Comparison of ENCODE assay signal across 22 cellular contexts in genomic region chr5:56447232-56447631, GRCh38.
DNase-seq lines count a peak whose midpoint lies in the region; ATAC-seq and TF ChIP-seq lines count a peak whose summit lies in the region.
"Had no signal": no experiment of that assay in that cellular context is flagged by ENCODE, and none has a peak within 500 bp of the region (broad histone marks: within the 10 kb centered on the region; RNA-seq: fewer than 3 reads in every experiment).

No MANE protein-coding gene starts in this region.

- peaks cover 32% of the 10 kb centered on the region for H3K4me1 Mint-ChIP-seq in memory B cell
- H3K4me1 Mint-ChIP-seq in activated CD4-positive, alpha-beta T cell treated with anti-CD3 and anti-CD28 coated beads for 36 hours, result no peaks in the 10 kb centered on the region

- TF ChIP-seq CTCF in right atrium auricular region (IDR thresholded peaks at IDR 0.05) (no peak), fibroblast of villous mesenchyme (IDR thresholded peaks at IDR 0.05; ENCODE audit: insufficient read depth, low read depth, low read length) (peak; percentile 6)

- no peaks in the 10 kb centered on the region for H3K27me3 Mint-ChIP-seq in memory B cell
- H3K27me3 Mint-ChIP-seq in activated CD4-positive, alpha-beta T cell treated with anti-CD3 and anti-CD28 coated beads for 36 hours, result no peaks in the 10 kb centered on the region

- H3K36me3 ChIP-seq in right atrium auricular region, result no peaks in the 10 kb centered on the region
- H3K36me3 ChIP-seq: BLaER1, cardiac muscle cell, neutrophil, uterus had no signal

- POLR2A ChIA-PET in activated CD4-positive, alpha-beta T cell treated with anti-CD3 and anti-CD28 coated beads for 36 hours (lab: Charles Lee), result no interaction called here

- H3K4me3 Mint-ChIP-seq in memory B cell, result no peak overlapping the region
- no peak overlapping the region for H3K4me3 Mint-ChIP-seq in activated CD4-positive, alpha-beta T cell treated with anti-CD3 and anti-CD28 coated beads for 36 hours
- H3K4me3 Mint-ChIP-seq: T-helper 1 cell treated with Interleukin-12 subunit alpha and Interleukin-12 subunit beta and Interleukin-4 antibody, amounts not matched to agents 30 μg/mL and 1 μg/mL, for 36 hours had no signal

- peak; percentile 28 for DNase-seq in left cardiac atrium
- no peak for DNase-seq in right atrium auricular region (ENCODE audit: low spot score)
- DNase-seq in fibroblast of villous mesenchyme (ENCODE audit: low read depth), result peak; percentile 89
- DNase-seq in memory B cell (ENCODE audit: low spot score in 2 of 2), result no peak
- DNase-seq in NCI-H1930 (lab: John Stamatoyannopoulos, UW), result no peak
- DNase-seq in activated CD4-positive, alpha-beta T cell treated with anti-CD3 and anti-CD28 coated beads for 36 hours, result no peak
- DNase-seq in activated T-cell treated with anti-CD3 and anti-CD28 coated beads for 4 hours, result no peak
- DNase-seq: activated CD4-positive, alpha-beta T cell treated with anti-CD3 and anti-CD28 coated beads, Interleukin-2, amount 50 U/mL, for 4 hours; activated gamma-delta T cell treated with Interleukin-2 at 50 U/mL for 16 hours; amygdala; dorsolateral prefrontal cortex; GDM1; KG1; MV-4-11; NCI-H1694; NCI-H748 treated with DMSO at 0.1 percent for 48 hours; uterus had no signal

- intact Hi-C loops in left cardiac atrium (cut with DNase I), result no loop called here
- intact Hi-C loops in activated CD4-positive, alpha-beta T cell treated with anti-CD3 and anti-CD28 coated beads for 36 hours (cut with DNase I, micrococcal nuclease), result no loop called here

- H3K27ac Mint-ChIP-seq in memory B cell, result peak overlapping the region; percentile 2
- H3K27ac Mint-ChIP-seq in activated CD4-positive, alpha-beta T cell treated with anti-CD3 and anti-CD28 coated beads for 36 hours, result no peak overlapping the region
- H3K27ac Mint-ChIP-seq: T-helper 1 cell treated with Interleukin-12 subunit alpha and Interleukin-12 subunit beta and Interleukin-4 antibody, amounts not matched to agents 30 μg/mL and 1 μg/mL, for 36 hours had no signal

- CTCF ChIA-PET in activated CD4-positive, alpha-beta T cell treated with anti-CD3 and anti-CD28 coated beads for 36 hours (lab: Charles Lee), result no interaction called here

- peak; percentile 82 to 98 for ATAC-seq in left cardiac atrium
- no peak for ATAC-seq in memory B cell (ENCODE audit: low read depth)
- ATAC-seq in GM19023 (IDR thresholded peaks at IDR 0.05; ENCODE audit: unreplicated experiment), result no peak
- ATAC-seq in activated CD4-positive, alpha-beta T cell treated with anti-CD3 and anti-CD28 coated beads for 36 hours, result no peak

- peaks cover 4% of the 10 kb centered on the region for H3K36me3 Mint-ChIP-seq in memory B cell
- no peaks in the 10 kb centered on the region for H3K36me3 Mint-ChIP-seq in activated CD4-positive, alpha-beta T cell treated with anti-CD3 and anti-CD28 coated beads for 36 hours (ENCODE audit: low read depth)

- H3K9me3 Mint-ChIP-seq in memory B cell, result peaks cover 6% of the 10 kb centered on the region
- H3K9me3 Mint-ChIP-seq in activated CD4-positive, alpha-beta T cell treated with anti-CD3 and anti-CD28 coated beads for 36 hours (ENCODE audit: low read depth), result no peaks in the 10 kb centered on the region
- H3K9me3 Mint-ChIP-seq: T-helper 1 cell treated with Interleukin-12 subunit alpha and Interleukin-12 subunit beta and Interleukin-4 antibody, amounts not matched to agents 30 μg/mL and 1 μg/mL, for 36 hours had no signal

- H3K27ac ChIP-seq in right atrium auricular region, result no peak overlapping the region
- H3K27ac ChIP-seq: BLaER1, cardiac muscle cell, dorsolateral prefrontal cortex, neutrophil, uterus had no signal

- no peak overlapping the region for H3K4me3 ChIP-seq in right atrium auricular region
- H3K4me3 ChIP-seq in fibroblast of villous mesenchyme (ENCODE audit: low read depth, low read length), result no peak overlapping the region
- H3K4me3 ChIP-seq: BLaER1, cardiac muscle cell, dorsolateral prefrontal cortex, uterus had no signal

- H3K9me3 ChIP-seq in right atrium auricular region, result no peaks in the 10 kb centered on the region
- H3K9me3 ChIP-seq: neutrophil, uterus had no signal

- H3K4me1 ChIP-seq in right atrium auricular region, result no peaks in the 10 kb centered on the region
- H3K4me1 ChIP-seq: uterus had no signal

- no peaks in the 10 kb centered on the region for H3K27me3 ChIP-seq in right atrium auricular region
- H3K27me3 ChIP-seq: BLaER1, cardiac muscle cell, dorsolateral prefrontal cortex, neutrophil, uterus had no signal

Comparison
In these comparisons a context has a peak if more than half of its experiments do, and no peak if none do; other contexts are left out.
1. DNase-seq: peak in left cardiac atrium (single experiment) and fibroblast of villous mesenchyme (single experiment); none in right atrium auricular region (single experiment), memory B cell (0 of 2), NCI-H1930 (0 of 2), activated CD4-positive, alpha-beta T cell treated with anti-CD3 and anti-CD28 coated beads for 36 hours (single experiment) and activated T-cell treated with anti-CD3 and anti-CD28 coated beads for 4 hours (single experiment).
2. ATAC-seq: peak in left cardiac atrium (2 of 2); none in memory B cell (single experiment), GM19023 (single experiment) and activated CD4-positive, alpha-beta T cell treated with anti-CD3 and anti-CD28 coated beads for 36 hours (single experiment).